Comparison of ENCODE assay signal across 33 cellular contexts in genomic region chr15:77831989-77832388, GRCh38.
DNase-seq lines count a peak whose midpoint lies in the region; ATAC-seq and TF ChIP-seq lines count a peak whose summit lies in the region.
"Had no signal": no experiment of that assay in that cellular context is flagged by ENCODE, and none has a peak within 500 bp of the region (broad histone marks: within the 10 kb centered on the region; RNA-seq: fewer than 3 reads in every experiment).

No MANE protein-coding gene starts in this region.

- H3K27me3 Mint-ChIP-seq in activated naive CD4-positive, alpha-beta T cell treated with anti-CD3 and anti-CD28 coated beads, Interleukin-2, amount 10 ng/mL, durations not matched to agents 7 days and 5 days, result peaks cover 32% of the 10 kb centered on the region
- peaks cover 9% of the 10 kb centered on the region for H3K27me3 Mint-ChIP-seq in chondrocyte (ENCODE audit: low read depth)

- TF ChIP-seq CTCF in chondrocyte (IDR thresholded peaks at IDR 0.05) (no peak), spleen (IDR thresholded peaks at IDR 0.05 in 8 of 11, conservative IDR thresholded peaks at IDR 0.05 in 3 of 11) (no peak)

- H3K27me3 ChIP-seq in spleen (replicated peaks in 1 of 7), result peaks cover 0 to 12% (median 0%) of the 10 kb centered on the region in 7 donors
- H3K27me3 ChIP-seq: BE2C, cardiac muscle cell, MG63, right lobe of liver had no signal

- no peak overlapping the region for H3K4me3 ChIP-seq in spleen
- H3K4me3 ChIP-seq: cardiac muscle cell, MG63, right lobe of liver, stomach had no signal

- H3K9me3 Mint-ChIP-seq in activated naive CD4-positive, alpha-beta T cell treated with anti-CD3 and anti-CD28 coated beads, Interleukin-2, amount 10 ng/mL, durations not matched to agents 7 days and 5 days, result no peaks in the 10 kb centered on the region
- H3K9me3 Mint-ChIP-seq in chondrocyte (ENCODE audit: low read depth), result no peaks in the 10 kb centered on the region
- H3K9me3 Mint-ChIP-seq: activated CD4-positive, alpha-beta memory T cell treated with anti-CD3 and anti-CD28 coated beads, Interleukin-2, amount 10 ng/mL, durations not matched to agents 7 days and 5 days; activated naive CD8-positive, alpha-beta T cell treated with anti-CD3 and anti-CD28 coated beads, Interleukin-2, amount 10 ng/mL, durations not matched to agents 7 days and 5 days; activated T-helper 17 cell treated with anti-CD3 and anti-CD28 coated beads, Interleukin-2, amount 50 U/mL, for 72 hours had no signal

- no peaks in the 10 kb centered on the region for H3K9me3 ChIP-seq in spleen
- H3K9me3 ChIP-seq: BE2C, MG63, right lobe of liver, stomach had no signal

- no peaks in the 10 kb centered on the region for H3K4me1 ChIP-seq in spleen
- H3K4me1 ChIP-seq: BE2C, right lobe of liver, stomach had no signal

- no peaks in the 10 kb centered on the region for H3K36me3 ChIP-seq in spleen
- H3K36me3 ChIP-seq: BE2C, cardiac muscle cell, MG63, right lobe of liver, stomach had no signal

- H3K36me3 Mint-ChIP-seq in activated naive CD4-positive, alpha-beta T cell treated with anti-CD3 and anti-CD28 coated beads, Interleukin-2, amount 10 ng/mL, durations not matched to agents 7 days and 5 days, result no peaks in the 10 kb centered on the region
- H3K36me3 Mint-ChIP-seq in chondrocyte (ENCODE audit: low read depth), result no peaks in the 10 kb centered on the region
- H3K36me3 Mint-ChIP-seq: activated naive CD8-positive, alpha-beta T cell treated with anti-CD3 and anti-CD28 coated beads, Interleukin-2, amount 10 ng/mL, durations not matched to agents 7 days and 5 days had no signal

- TF ChIP-seq POLR2A in spleen (IDR thresholded peaks at IDR 0.05), result no peak

- 70 to 74% (median 71%) methylated on average over 4 of the region's 4 CpGs for WGBS in spleen, 5 donors

- H3K27ac ChIP-seq in spleen, result no peak overlapping the region
- H3K27ac ChIP-seq: cardiac muscle cell, HL-60, KMS-11, right lobe of liver, stomach had no signal

- intact Hi-C loops in spleen (cut with DNase I; ENCODE audit: low total_unique reads), result no loop called here

- H3K4me3 Mint-ChIP-seq in activated naive CD4-positive, alpha-beta T cell treated with anti-CD3 and anti-CD28 coated beads, Interleukin-2, amount 10 ng/mL, durations not matched to agents 7 days and 5 days, result no peak overlapping the region
- no peak overlapping the region for H3K4me3 Mint-ChIP-seq in chondrocyte (ENCODE audit: unreplicated experiment)
- H3K4me3 Mint-ChIP-seq: activated CD4-positive, alpha-beta memory T cell treated with anti-CD3 and anti-CD28 coated beads, Interleukin-2, amount 10 ng/mL, durations not matched to agents 7 days and 5 days; activated naive CD8-positive, alpha-beta T cell treated with anti-CD3 and anti-CD28 coated beads, Interleukin-2, amount 10 ng/mL, durations not matched to agents 7 days and 5 days; activated T-helper 17 cell treated with anti-CD3 and anti-CD28 coated beads, Interleukin-2, amount 50 U/mL, for 72 hours; T-helper 17 cell had no signal

- no peaks in the 10 kb centered on the region for H3K4me1 Mint-ChIP-seq in activated naive CD4-positive, alpha-beta T cell treated with anti-CD3 and anti-CD28 coated beads, Interleukin-2, amount 10 ng/mL, durations not matched to agents 7 days and 5 days
- H3K4me1 Mint-ChIP-seq in chondrocyte (ENCODE audit: low read depth), result peaks cover 6% of the 10 kb centered on the region
- H3K4me1 Mint-ChIP-seq: activated CD4-positive, alpha-beta memory T cell treated with anti-CD3 and anti-CD28 coated beads, Interleukin-2, amount 10 ng/mL, durations not matched to agents 7 days and 5 days; activated T-helper 17 cell treated with anti-CD3 and anti-CD28 coated beads, Interleukin-2, amount 50 U/mL, for 72 hours; T-helper 17 cell had no signal

- CTCF ChIA-PET in activated naive CD4-positive, alpha-beta T cell treated with anti-CD3 and anti-CD28 coated beads, Interleukin-2, amount 10 ng/mL, durations not matched to agents 7 days and 5 days (lab: Charles Lee), result interaction anchor here (1.0 to 1.8 kb wide), 3 partner anchors 11 to 198 kb away, joined by 3 to 5 read pairs (median 4); no protein-coding TSS in a partner anchor

- ATAC-seq in GM19328 (IDR thresholded peaks at IDR 0.05; ENCODE audit: unreplicated experiment) (no peak), HG02571 (IDR thresholded peaks at IDR 0.05; ENCODE audit: unreplicated experiment) (no peak)
- ATAC-seq: activated T-helper 17 cell treated with anti-CD3 and anti-CD28 coated beads, Interleukin-2, amount 50 U/mL, for 72 hours; left lobe of liver; right lobe of liver; SK-N-SH treated with all-trans-retinoic acid at 6 μM for 48 hours; T-helper 17 cell had no signal

- no peak overlapping the region for H3K27ac Mint-ChIP-seq in activated naive CD4-positive, alpha-beta T cell treated with anti-CD3 and anti-CD28 coated beads, Interleukin-2, amount 10 ng/mL, durations not matched to agents 7 days and 5 days
- H3K27ac Mint-ChIP-seq in chondrocyte (ENCODE audit: unreplicated experiment), result no peak overlapping the region
- H3K27ac Mint-ChIP-seq: activated CD4-positive, alpha-beta memory T cell treated with anti-CD3 and anti-CD28 coated beads, Interleukin-2, amount 10 ng/mL, durations not matched to agents 7 days and 5 days; activated naive CD8-positive, alpha-beta T cell treated with anti-CD3 and anti-CD28 coated beads, Interleukin-2, amount 10 ng/mL, durations not matched to agents 7 days and 5 days; activated T-helper 17 cell treated with anti-CD3 and anti-CD28 coated beads, Interleukin-2, amount 50 U/mL, for 72 hours; T-helper 17 cell had no signal

- DNase-seq in activated naive CD4-positive, alpha-beta T cell treated with anti-CD3 and anti-CD28 coated beads, Interleukin-2, amount 10 ng/mL, durations not matched to agents 7 days and 5 days, result peak; percentile 13
- DNase-seq in activated naive CD4-positive, alpha-beta T cell treated with Interleukin-2 at 50 U/mL for 16 hours, result no peak
- peak; percentile 70 for DNase-seq in NCI-H2171 (lab: John Stamatoyannopoulos, UW)
- peak; percentile 66 for DNase-seq in chondrocyte (ENCODE audit: low spot score)
- DNase-seq in spleen, result peak; percentile 22
- DNase-seq: activated CD4-positive, alpha-beta memory T cell treated with anti-CD3 and anti-CD28 coated beads, Interleukin-2, amount 10 ng/mL, durations not matched to agents 7 days and 5 days; activated CD4-positive, alpha-beta T cell treated with anti-CD3 and anti-CD28 coated beads for 1 hour; activated CD8-positive, alpha-beta memory T cell treated with anti-CD3 and anti-CD28 coated beads, Interleukin-2, amount 50 U/mL, for 48 hours; BE2C; cortex of kidney; DMS153; effector memory CD4-positive, alpha-beta T cell; H7; mesenchymal stem cell; MG63; NCI-H1105; NCI-H2081 treated with DMSO at 0.1 percent for 48 hours; NCI-H446 treated with DMSO at 0.1 percent for 48 hours; Right ventricle myocardium superior; stimulated activated CD4-positive, alpha-beta T cell treated with anti-CD3 and anti-CD28 coated beads, Interleukin-12 subunit alpha, Interleukin-12 subunit beta, amount 100 ng/mL, for 4 hours; stimulated activated CD4-positive, alpha-beta T cell treated with anti-CD3 and anti-CD28 coated beads, Interleukin-2, amount 100 ng/mL, for 48 hours; stomach; T-helper 17 cell had no signal
